In the genomic region with DNA sequence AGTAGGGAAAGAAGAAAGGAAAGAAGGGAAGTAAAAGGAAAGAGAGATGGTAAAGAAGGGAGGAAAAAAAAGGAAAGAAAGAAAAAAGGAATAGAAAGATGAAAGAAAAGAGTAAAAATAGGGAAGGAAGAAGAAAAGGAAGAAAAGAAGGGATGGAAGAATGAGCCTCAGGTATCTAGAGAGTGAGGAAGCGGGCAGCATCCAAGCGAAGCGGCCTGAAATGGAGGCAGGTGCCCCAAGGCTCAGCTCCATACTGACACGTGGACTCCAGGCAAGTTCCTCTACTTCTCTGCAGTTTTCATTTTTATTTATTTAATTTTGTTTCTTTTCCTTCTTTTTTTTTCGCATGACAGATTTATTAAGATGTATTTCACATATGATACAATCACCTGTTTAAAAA, we compare ENCODE assay signal across 18 cellular contexts.
"Had no signal": no experiment of that assay in that cellular context is flagged by ENCODE, and none has a peak within 500 bp of the region (broad histone marks: within the 10 kb centered on the region; RNA-seq: fewer than 3 reads in every experiment).

No MANE protein-coding gene starts in this region.

- DNase-seq: activated CD4-positive, alpha-beta T cell treated with anti-CD3 and anti-CD28 coated beads for 48 hours; activated naive CD8-positive, alpha-beta T cell treated with anti-CD3 and anti-CD28 coated beads, Interleukin-2, amount 10 ng/mL, durations not matched to agents 7 days and 5 days; activated T-cell treated with anti-CD3 and anti-CD28 coated beads for 4 hours; anterior cingulate cortex; caudate nucleus; foreskin melanocyte; glutamatergic neuron; hypothalamus; retina; stimulated activated naive CD4-positive, alpha-beta T cell; substantia nigra; tibial artery had no signal

- H3K4me1 Mint-ChIP-seq: brain, mesothelial cell of epicardium, neural crest cell, WTC11 had no signal

- ATAC-seq: WTC11 had no signal

- H3K27me3 Mint-ChIP-seq: activated naive CD8-positive, alpha-beta T cell treated with anti-CD3 and anti-CD28 coated beads, Interleukin-2, amount 10 ng/mL, durations not matched to agents 7 days and 5 days had no signal

- H3K4me3 Mint-ChIP-seq: activated naive CD8-positive, alpha-beta T cell treated with anti-CD3 and anti-CD28 coated beads, Interleukin-2, amount 10 ng/mL, durations not matched to agents 7 days and 5 days; brain; mesothelial cell of epicardium; neural crest cell; T-helper 2 cell treated with Interferon-gamma antibody and Interleukin-4, amounts not matched to agents 5 μg/mL and 100 μg/mL, for 36 hours; WTC11 had no signal

- H3K9me3 Mint-ChIP-seq: activated T-helper 2 cell treated with anti-CD3 and anti-CD28 coated beads, Interferon-gamma antibody, Interleukin-2, Interleukin-4, amounts not matched to agents 10 μg/mL and 5 μg/mL and 100 μg/mL, durations not matched to agents 14 hours and 24 hours and 36 hours; brain; mesothelial cell of epicardium; neural crest cell; T-helper 2 cell treated with Interferon-gamma antibody and Interleukin-4, amounts not matched to agents 5 μg/mL and 100 μg/mL, for 36 hours; WTC11 had no signal

- H3K27ac Mint-ChIP-seq: activated naive CD8-positive, alpha-beta T cell treated with anti-CD3 and anti-CD28 coated beads, Interleukin-2, amount 10 ng/mL, durations not matched to agents 7 days and 5 days; activated T-helper 2 cell treated with anti-CD3 and anti-CD28 coated beads, Interferon-gamma antibody, Interleukin-2, Interleukin-4, amounts not matched to agents 10 μg/mL and 5 μg/mL and 100 μg/mL, durations not matched to agents 14 hours and 24 hours and 36 hours; brain; mesothelial cell of epicardium; T-helper 2 cell treated with Interferon-gamma antibody and Interleukin-4, amounts not matched to agents 5 μg/mL and 100 μg/mL, for 36 hours; WTC11 had no signal

- H3K36me3 Mint-ChIP-seq: WTC11 had no signal
